In genomic region chr6:109705258-109705657, GRCh38 we compare ENCODE assay signal across 1 cellular context.
TF ChIP-seq lines count a peak whose summit lies in the region.

No MANE protein-coding gene starts in this region.

TF ChIP-seq in GM23338, 12 proteins besides CTCF, POLR2A, EP300 and RAD21 (continued from another document):
- TF ChIP-seq ZNF462 (CRISPR knock-in tag; IDR thresholded peaks at IDR 0.05): no peak
- TF ChIP-seq REST (IDR thresholded peaks at IDR 0.05; ENCODE audit: unreplicated experiment): no peak
- no peak for TF ChIP-seq STAT1 (IDR thresholded peaks at IDR 0.05; ENCODE audit: unreplicated experiment)
- no peak for TF ChIP-seq POLR2AphosphoS5 (IDR thresholded peaks at IDR 0.05; ENCODE audit: low read depth)
- no peak for TF ChIP-seq ZNF331 (CRISPR knock-in tag; IDR thresholded peaks at IDR 0.05; ENCODE audit: low read depth)
- no peak for TF ChIP-seq EZH2phosphoT487 (IDR thresholded peaks at IDR 0.05; ENCODE audit: unreplicated experiment)
- TF ChIP-seq ETS1 (IDR thresholded peaks at IDR 0.05): no peak
- no peak for TF ChIP-seq JUNB (IDR thresholded peaks at IDR 0.05; ENCODE audit: unreplicated experiment)
- TF ChIP-seq NANOG (IDR thresholded peaks at IDR 0.05; ENCODE audit: borderline replicate concordance): no peak
TF ChIP-seq in GM23338: peak in this region for 0.
